In genomic region chr22:26169312-26170111, GRCh38 we compare ENCODE assay signal across 10 cellular contexts. TPM values are rescaled to one million over a fixed set of nuclear protein-coding genes. Genes with fewer than 3 reads are reported as not detected.
DNase-seq lines count a peak whose midpoint lies in the region; ATAC-seq and TF ChIP-seq lines count a peak whose summit lies in the region.
"Had no signal": no experiment of that assay in that cellular context is flagged by ENCODE, and none has a peak within 500 bp of the region (broad histone marks: within the 10 kb centered on the region; RNA-seq: fewer than 3 reads in every experiment).

SEZ6L (plus strand) TSS chr22:26169462; CDS start chr22:26169670, 208 bp downstream.

- no peak for TF ChIP-seq POLR2A in lower leg skin (IDR thresholded peaks at IDR 0.05)
- no peak for TF ChIP-seq POLR2A in thyroid gland (IDR thresholded peaks at IDR 0.05)

- H3K4me3 ChIP-seq in lower leg skin (ENCODE audit: low read depth, poor library complexity, severe bottlenecking) (peak within 1 kb of the TSS; percentile 10), thyroid gland (replicated peaks in 1 of 3) (peak within 1 kb of the TSS in 1 of 3 donors; percentile 30)

- no peaks in the 10 kb centered on the region for H3K9me3 ChIP-seq in thyroid gland

- WGBS in lower leg skin, 2 donors, result 1% methylated on average over 33 to 82 of the region's 92 CpGs
- WGBS in thyroid gland, 2 donors, result 1 to 2% methylated on average over 24 to 45 of the region's 92 CpGs

- H3K27me3 ChIP-seq in thyroid gland, result no peaks in the 10 kb centered on the region

- no peak for TF ChIP-seq CTCF in lower leg skin (IDR thresholded peaks at IDR 0.05)
- TF ChIP-seq CTCF in thyroid gland (IDR thresholded peaks at IDR 0.05), result no peak

- intact Hi-C loops in lower leg skin (cut with DNase I; ENCODE audit: low total_unique reads) (no loop called here), thyroid gland (cut with DNase I) (no loop called here)

- H3K36me3 ChIP-seq in thyroid gland, result no peaks in the 10 kb centered on the region

- DNase-seq in NCI-H510A treated with DMSO at 0.1 percent for 48 hours (lab: John Stamatoyannopoulos, UW) (peak; percentile 39), NCI-H510A (lab: John Stamatoyannopoulos, UW) (no peak), lower leg skin (ENCODE audit: low spot score in 2 of 2) (no peak), thyroid gland (peak; percentile 24 to 27), NCI-H187 treated with DMSO at 0.1 percent for 48 hours (lab: John Stamatoyannopoulos, UW) (no peak)
- DNase-seq in activated CD8-positive, alpha-beta memory T cell treated with anti-CD3 and anti-CD28 coated beads, Interleukin-2, amount 50 U/mL, for 4 hours, result no peak

- peak within 1 kb of the TSS; percentile 90 for H3K27ac ChIP-seq in angular gyrus (ENCODE audit: low read depth, low read length)
- H3K27ac ChIP-seq in thyroid gland, result no peak within 1 kb of the TSS

- H3K4me1 ChIP-seq in thyroid gland, result peaks cover 7 to 14% of the 10 kb centered on the region in 2 donors

- no peak for ATAC-seq in GM18873 (IDR thresholded peaks at IDR 0.05; ENCODE audit: low FRiP score, unreplicated experiment)

RNA-seq across cellular contexts. Expression of gene SEZ6L, which starts in this region (rescaled TPM):
- total RNA-seq in lower leg skin (under 1 TPM in 3 of 4 donors, not detected in 1; 0.19 to 0.52 (median 0.22) TPM), thyroid gland (under 1 TPM in 3 of 4 donors, not detected in 1; 0.13 to 0.22 (median 0.17) TPM)
- total RNA-seq: dermis microvascular lymphatic vessel endothelial cell, LHCN-M2 had no signal

Comparison
In these comparisons a context has a peak if more than half of its experiments do, and no peak if none do; other contexts are left out.
1. Peak in DNase-seq in thyroid gland; RNA of the gene not detected or under 1 TPM.